In genomic region chr9:127108182-127108876, GRCh38 we compare ENCODE assay signal across 1 cellular context.
TF ChIP-seq lines count a peak whose summit lies in the region.

No MANE protein-coding gene starts in this region.

TF ChIP-seq in SK-N-SH, 30 proteins besides CTCF, POLR2A, EP300 and RAD21 (continued from another document):
- no peak for TF ChIP-seq YY1 (IDR thresholded peaks at IDR 0.05; ENCODE audit: low read depth)
